ENCODE assay signal across 8 cellular contexts in genomic region chr5:53109436-53110127, GRCh38. TPM values are rescaled to one million over a fixed set of nuclear protein-coding genes. Genes with fewer than 3 reads are reported as not detected.
A peak's percentile ranks its signal among the peaks of the same experiment; 100 is the strongest.
DNase-seq lines count a peak whose midpoint lies in the region; ATAC-seq and TF ChIP-seq lines count a peak whose summit lies in the region.

Gene MOCS2 (minus strand): TSS chr5:53109757. CDS start chr5:53107174, 2,583 bp downstream.

- peak within 1 kb of the TSS; percentile 55 to 75 (median 66); a peak in 21 of 22 replicates for H3K9ac ChIP-seq in BLaER1 treated with 17β-estradiol and CSF1 and Interleukin-3, amounts not matched to agents 10 nM and 100 nM
- H3K9ac ChIP-seq in colonic mucosa (ENCODE audit: low read depth in 2 of 2, low read length in 2 of 2) = peak within 1 kb of the TSS; percentile 81 to 96

- DNase-seq in NCI-H526 treated with DMSO at 0.1 percent for 48 hours (lab: John Stamatoyannopoulos, UW) (peak; percentile 61), colonic mucosa (peak; percentile 91)
- peak; percentile 98 for DNase-seq in activated CD4-positive, alpha-beta T cell treated with anti-CD3 and anti-CD28 coated beads, Interleukin-2, amount 10 ng/mL, durations not matched to agents 24 days and 14 days
- DNase-seq in stimulated activated CD4-positive, alpha-beta T cell treated with anti-CD3 and anti-CD28 coated beads, Interleukin-1b, Interleukin-23, amount 100 ng/mL, for 24 hours (ENCODE audit: low read depth in 4 of 4, low spot score in 1 of 4) = peak; percentile 71 to 85 (median 80)

- H3K27ac ChIP-seq in BLaER1 treated with 17β-estradiol and CSF1 and Interleukin-3, amounts not matched to agents 10 nM and 100 nM = peak within 1 kb of the TSS in 10 of 11 experiments; percentile 33 to 64 (median 54); a peak in 18 of 22 replicates
- H3K27ac ChIP-seq in colonic mucosa (peak within 1 kb of the TSS; percentile 63), layer of hippocampus (ENCODE audit: low read depth, low read length) (peak within 1 kb of the TSS; percentile 71)

- TF ChIP-seq CTCF in colonic mucosa (IDR thresholded peaks at IDR 0.05) = no peak

- peak within 1 kb of the TSS; percentile 89 for H3K27ac Mint-ChIP-seq in activated CD4-positive, alpha-beta T cell treated with anti-CD3 and anti-CD28 coated beads, Interleukin-2, amount 10 ng/mL, durations not matched to agents 24 days and 14 days

- no peaks in the 10 kb centered on the region for H3K9me3 Mint-ChIP-seq in activated CD4-positive, alpha-beta T cell treated with anti-CD3 and anti-CD28 coated beads, Interleukin-2, amount 10 ng/mL, durations not matched to agents 24 days and 14 days

- no peaks in the 10 kb centered on the region for H3K27me3 ChIP-seq in BLaER1 treated with 17β-estradiol and CSF1 and Interleukin-3, amounts not matched to agents 10 nM and 100 nM
- no peaks in the 10 kb centered on the region for H3K27me3 ChIP-seq in colonic mucosa
- H3K27me3 ChIP-seq in layer of hippocampus (ENCODE audit: control insufficient read depth, insufficient read depth, low read length) = no peaks in the 10 kb centered on the region

- H3K4me3 Mint-ChIP-seq in activated CD4-positive, alpha-beta T cell treated with anti-CD3 and anti-CD28 coated beads, Interleukin-2, amount 10 ng/mL, durations not matched to agents 24 days and 14 days = peak within 1 kb of the TSS; percentile 91

- H3K9me3 ChIP-seq in BLaER1 treated with 17β-estradiol and CSF1 and Interleukin-3, amounts not matched to agents 10 nM and 100 nM (replicated peaks in 1 of 11) = peaks cover 0 to 9% (median 0%) of the 10 kb centered on the region in 11 experiments; a peak in 7 of 22 replicates
- no peaks in the 10 kb centered on the region for H3K9me3 ChIP-seq in colonic mucosa

- H3K27me3 Mint-ChIP-seq in activated CD4-positive, alpha-beta T cell treated with anti-CD3 and anti-CD28 coated beads, Interleukin-2, amount 10 ng/mL, durations not matched to agents 24 days and 14 days = no peaks in the 10 kb centered on the region

- H3K4me1 Mint-ChIP-seq in activated CD4-positive, alpha-beta T cell treated with anti-CD3 and anti-CD28 coated beads, Interleukin-2, amount 10 ng/mL, durations not matched to agents 24 days and 14 days = peaks cover 31% of the 10 kb centered on the region

- H3K4me3 ChIP-seq in BLaER1 treated with 17β-estradiol and CSF1 and Interleukin-3, amounts not matched to agents 10 nM and 100 nM = peak within 1 kb of the TSS; percentile 53 to 71 (median 60)
- H3K4me3 ChIP-seq in colonic mucosa = peak within 1 kb of the TSS; percentile 46

- intact Hi-C loops in activated CD4-positive, alpha-beta T cell treated with anti-CD3 and anti-CD28 coated beads, Interleukin-2, amount 10 ng/mL, durations not matched to agents 24 days and 14 days (cut with micrococcal nuclease) = loop anchor here (1.0 to 5.0 kb wide), 4 partner anchors 19 to 322 kb away; partner anchors contain the start of genes ITGA1 and PELO
- intact Hi-C loops in colonic mucosa (cut with DNase I) = no loop called here

- H3K4me1 ChIP-seq in BLaER1 treated with 17β-estradiol and CSF1 and Interleukin-3, amounts not matched to agents 10 nM and 100 nM = peaks cover 0 to 14% (median 6%) of the 10 kb centered on the region in 10 experiments; a peak in 7 of 20 replicates
- H3K4me1 ChIP-seq in colonic mucosa = peaks cover 9% of the 10 kb centered on the region

- ATAC-seq in GM19351 (IDR thresholded peaks at IDR 0.05; ENCODE audit: unreplicated experiment) (peak; percentile 95), HG03520 (IDR thresholded peaks at IDR 0.05; ENCODE audit: unreplicated experiment) (peak; percentile 96)

- peaks cover 27% of the 10 kb centered on the region for H3K36me3 Mint-ChIP-seq in activated CD4-positive, alpha-beta T cell treated with anti-CD3 and anti-CD28 coated beads, Interleukin-2, amount 10 ng/mL, durations not matched to agents 24 days and 14 days (ENCODE audit: low read depth)

- H4K20me1 ChIP-seq in BLaER1 treated with 17β-estradiol and CSF1 and Interleukin-3, amounts not matched to agents 10 nM and 100 nM = no peaks in the 10 kb centered on the region

- H3K36me3 ChIP-seq in BLaER1 treated with 17β-estradiol and CSF1 and Interleukin-3, amounts not matched to agents 10 nM and 100 nM = peaks cover 0 to 9% (median 0%) of the 10 kb centered on the region in 11 experiments; a peak in 1 of 22 replicates
- no peaks in the 10 kb centered on the region for H3K36me3 ChIP-seq in colonic mucosa

- peak within 1 kb of the TSS; percentile 65 to 84 (median 75) for H3K4me2 ChIP-seq in BLaER1 treated with 17β-estradiol and CSF1 and Interleukin-3, amounts not matched to agents 10 nM and 100 nM

RNA-seq across cellular contexts. Expression of gene MOCS2, which starts in this region (rescaled TPM):
- 16.5 and 18.4 TPM in 2 replicates for total RNA-seq in activated CD4-positive, alpha-beta T cell treated with anti-CD3 and anti-CD28 coated beads, Interleukin-2, amount 10 ng/mL, durations not matched to agents 24 days and 14 days
- total RNA-seq in colonic mucosa = 10 to 100 TPM; 27.8 to 31.6 TPM

Comparison
In these comparisons a context has a peak if more than half of its experiments do, and no peak if none do; other contexts are left out.
1. Peak in every context shown above with its lines: DNase-seq, ATAC-seq, H3K4me3 ChIP-seq and H3K27ac ChIP-seq.